In the genomic region with DNA sequence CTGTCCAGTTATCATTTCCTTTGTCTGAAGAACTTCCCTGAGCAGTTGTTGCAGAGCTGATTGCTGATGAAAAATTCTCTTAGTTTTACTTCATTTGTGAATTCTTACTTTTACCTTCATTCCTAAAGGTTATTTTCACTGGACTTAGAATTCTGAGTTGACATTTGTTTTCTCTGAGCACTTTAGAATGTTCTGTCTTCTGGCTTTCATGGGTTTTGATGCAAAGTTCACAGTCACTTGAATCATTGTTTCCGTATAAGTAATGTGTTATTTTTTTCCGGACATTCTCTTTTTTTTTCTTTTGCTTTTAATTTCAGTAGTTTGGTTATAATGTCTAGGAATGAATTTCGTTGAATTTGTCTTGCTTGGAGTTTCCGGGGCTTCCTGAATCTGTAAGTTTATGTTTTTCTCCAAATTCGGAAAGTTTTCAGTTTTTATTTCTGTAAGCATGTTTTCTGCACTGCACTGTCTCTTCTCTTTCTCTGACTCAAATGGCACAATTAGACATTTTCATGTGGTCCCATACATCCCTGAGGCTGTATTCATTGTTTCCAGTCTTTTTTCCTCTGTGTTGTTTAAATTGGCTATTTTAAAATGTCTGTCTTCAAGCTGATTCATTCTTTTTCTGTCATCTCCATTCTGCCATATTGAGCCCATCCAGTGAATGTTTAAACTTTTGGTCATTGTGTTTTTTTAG, we compare ENCODE assay signal across 14 cellular contexts.
"Had no signal": no experiment of that assay in that cellular context is flagged by ENCODE, and none has a peak within 500 bp of the region (broad histone marks: within the 10 kb centered on the region; RNA-seq: fewer than 3 reads in every experiment).

No MANE protein-coding gene starts in this region.

- H3K4me3 Mint-ChIP-seq: immature natural killer cell; neural progenitor cell; stimulated activated naive B cell treated with anti-CD40 and anti-IgM and Interleukin-4, amounts not matched to agents 10 μg/mL and 1 μg/mL and 100 μg/mL, for 72 hours had no signal

- DNase-seq: activated CD4-positive, alpha-beta T cell treated with anti-CD3 and anti-CD28 coated beads for 1 hour; activated CD8-positive, alpha-beta memory T cell treated with anti-CD3 and anti-CD28 coated beads, Interleukin-2, amount 50 U/mL, for 48 hours; activated effector memory CD4-positive, alpha-beta T cell treated with Interleukin-2 at 50 U/mL for 16 hours; cerebellar nuclear complex; glutamatergic neuron; immature natural killer cell; left lung; naive thymus-derived CD4-positive, alpha-beta T cell; Right ventricle myocardium superior; small intestine; stimulated activated CD4-positive, alpha-beta T cell treated with anti-CD3 and anti-CD28 coated beads, Interleukin-2, amount 100 ng/mL, for 24 hours; stimulated activated naive B cell treated with anti-CD40 and anti-IgM and Interleukin-4, amounts not matched to agents 10 μg/mL and 1 μg/mL and 100 μg/mL, for 72 hours had no signal

- H3K27ac Mint-ChIP-seq: immature natural killer cell; neural progenitor cell; stimulated activated naive B cell treated with anti-CD40 and anti-IgM and Interleukin-4, amounts not matched to agents 10 μg/mL and 1 μg/mL and 100 μg/mL, for 72 hours had no signal

- H3K9me3 Mint-ChIP-seq: immature natural killer cell had no signal

- ATAC-seq: left lung; naive thymus-derived CD4-positive, alpha-beta T cell; sciatic nerve; stimulated activated naive B cell treated with anti-CD40 and anti-IgM and Interleukin-4, amounts not matched to agents 10 μg/mL and 1 μg/mL and 100 μg/mL, for 72 hours had no signal

- H3K36me3 Mint-ChIP-seq: immature natural killer cell; naive thymus-derived CD4-positive, alpha-beta T cell; neural progenitor cell; stimulated activated naive B cell treated with anti-CD40 and anti-IgM and Interleukin-4, amounts not matched to agents 10 μg/mL and 1 μg/mL and 100 μg/mL, for 72 hours had no signal

- H3K4me1 Mint-ChIP-seq: neural progenitor cell had no signal
